ENCODE assay signal across 25 cellular contexts in genomic region chr10:121262774-121263406, GRCh38.
"Had no signal": no experiment of that assay in that cellular context is flagged by ENCODE, and none has a peak within 500 bp of the region (broad histone marks: within the 10 kb centered on the region; RNA-seq: fewer than 3 reads in every experiment).

No MANE protein-coding gene starts in this region.

- H3K4me3 Mint-ChIP-seq: activated CD8-positive, alpha-beta T cell treated with anti-CD3 and anti-CD28 coated beads, Interleukin-2, amount 10 ng/mL, durations not matched to agents 7 days and 5 days; activated naive CD4-positive, alpha-beta T cell treated with anti-CD3 and anti-CD28 coated beads, Interleukin-2, amount 50 U/mL, for 24 hours; dendritic cell treated with granulocyte-macrophage colony-stimulating factor and Interleukin-4, amounts not matched to agents 40 ng/mL and 50 ng/mL, for 4 days; natural killer cell treated with Interleukin-12 subunit alpha and Interleukin-12 subunit beta and Interleukin-15 and Interleukin-18, amount 100 ng/mL, for 72 hours had no signal

- H3K4me3 ChIP-seq: body of pancreas, heart left ventricle, left ventricle myocardium inferior, tibial nerve, vagina had no signal

- H3K36me3 ChIP-seq: heart left ventricle, left ventricle myocardium inferior, tibial nerve, vagina had no signal

- H3K27me3 Mint-ChIP-seq: dendritic cell treated with granulocyte-macrophage colony-stimulating factor and Interleukin-4, amounts not matched to agents 40 ng/mL and 50 ng/mL, for 4 days had no signal

- FAIRE-seq: endometrium, kidney had no signal

- H3K9me3 ChIP-seq: body of pancreas, heart left ventricle, tibial nerve, vagina had no signal

- H3K27ac Mint-ChIP-seq: activated CD8-positive, alpha-beta T cell treated with anti-CD3 and anti-CD28 coated beads, Interleukin-2, amount 10 ng/mL, durations not matched to agents 7 days and 5 days; activated naive CD4-positive, alpha-beta T cell treated with anti-CD3 and anti-CD28 coated beads, Interleukin-2, amount 50 U/mL, for 24 hours; dendritic cell treated with granulocyte-macrophage colony-stimulating factor and Interleukin-4, amounts not matched to agents 40 ng/mL and 50 ng/mL, for 4 days; natural killer cell treated with Interleukin-12 subunit alpha and Interleukin-12 subunit beta and Interleukin-15 and Interleukin-18, amount 100 ng/mL, for 72 hours had no signal

- H3K4me1 ChIP-seq: body of pancreas, heart left ventricle, left ventricle myocardium inferior, tibial nerve had no signal

- H3K27me3 ChIP-seq: body of pancreas, heart left ventricle, tibial nerve, vagina had no signal

- H3K4me1 Mint-ChIP-seq: activated naive CD4-positive, alpha-beta T cell treated with anti-CD3 and anti-CD28 coated beads, Interleukin-2, amount 50 U/mL, for 24 hours had no signal

- DNase-seq: activated CD4-positive, alpha-beta T cell treated with anti-CD3 and anti-CD28 coated beads for 1 hour; activated CD4-positive, alpha-beta T cell treated with anti-CD3 and anti-CD28 coated beads, Interleukin-2, amount 50 U/mL, for 1 hour; activated CD8-positive, alpha-beta T cell treated with anti-CD3 and anti-CD28 coated beads, Interleukin-2, amount 10 ng/mL, durations not matched to agents 7 days and 5 days; activated gamma-delta T cell treated with Interleukin-2 at 50 U/mL for 16 hours; activated T-cell treated with anti-CD3 and anti-CD28 coated beads, Interleukin-2, amount 50 U/mL, for 1 hour; anterior cingulate cortex; body of pancreas; effector CD4-positive, alpha-beta T cell; heart left ventricle; kidney; left ventricle myocardium inferior; nucleus accumbens; posterior cingulate gyrus; retina; stimulated activated CD4-positive, alpha-beta T cell treated with anti-CD3 and anti-CD28 coated beads, Interleukin-4, amount 100 ng/mL, for 4 hours; stimulated activated naive CD8-positive, alpha-beta T cell treated with anti-CD3 and anti-CD28 coated beads, Interleukin-15, Interleukin-2, amounts not matched to agents 100 U/mL and 50 U/mL, for 24 hours; substantia nigra; T-helper 1 cell; T-helper 9 cell had no signal

- ATAC-seq: activated CD8-positive, alpha-beta T cell treated with anti-CD3 and anti-CD28 coated beads, Interleukin-2, amount 10 ng/mL, durations not matched to agents 7 days and 5 days; body of pancreas; heart left ventricle; stimulated activated naive CD8-positive, alpha-beta T cell treated with anti-CD3 and anti-CD28 coated beads, Interleukin-15, Interleukin-2, amounts not matched to agents 100 U/mL and 50 U/mL, for 24 hours had no signal

- H3K27ac ChIP-seq: body of pancreas, heart left ventricle, left ventricle myocardium inferior, tibial nerve, vagina had no signal

- H3K36me3 Mint-ChIP-seq: activated naive CD4-positive, alpha-beta T cell treated with anti-CD3 and anti-CD28 coated beads, Interleukin-2, amount 50 U/mL, for 24 hours; natural killer cell treated with Interleukin-12 subunit alpha and Interleukin-12 subunit beta and Interleukin-15 and Interleukin-18, amount 100 ng/mL, for 72 hours had no signal
